Comparison of ENCODE assay signal across 23 cellular contexts in the genomic region with DNA sequence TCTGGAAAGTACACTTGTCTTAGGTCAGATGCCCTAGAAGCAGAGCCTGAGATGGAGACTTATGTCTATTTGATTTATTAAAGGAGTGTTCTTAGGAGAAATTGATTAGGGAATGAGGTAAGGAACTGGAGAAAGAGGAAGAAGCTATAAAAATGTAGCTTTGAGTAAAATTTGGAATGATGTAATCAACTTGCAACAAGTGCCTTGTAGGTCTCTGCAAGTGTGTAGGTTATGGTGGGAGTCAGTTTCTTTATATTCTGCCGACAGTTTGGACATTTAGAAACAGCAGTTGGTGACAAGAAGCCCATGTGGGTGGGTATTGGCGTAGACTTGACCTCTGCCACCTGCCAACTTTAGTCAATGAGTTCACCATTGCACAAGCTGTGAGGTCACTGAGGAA.
DNase-seq lines count a peak whose midpoint lies in the region; ATAC-seq, FAIRE-seq and TF ChIP-seq lines count a peak whose summit lies in the region.
"Had no signal": no experiment of that assay in that cellular context is flagged by ENCODE, and none has a peak within 500 bp of the region (broad histone marks: within the 10 kb centered on the region; RNA-seq: fewer than 3 reads in every experiment).

No MANE protein-coding gene starts in this region.

- H3K4me3 Mint-ChIP-seq in activated CD8-positive, alpha-beta T cell treated with anti-CD3 and anti-CD28 coated beads for 36 hours: no peak overlapping the region
- H3K4me3 Mint-ChIP-seq: B cell; CD8-positive, alpha-beta T cell; HFFc6 had no signal

- no peaks in the 10 kb centered on the region for H3K4me1 Mint-ChIP-seq in activated CD8-positive, alpha-beta T cell treated with anti-CD3 and anti-CD28 coated beads for 36 hours (ENCODE audit: low read depth)
- H3K4me1 Mint-ChIP-seq: B cell had no signal

- H3K9ac ChIP-seq in HepG2 (ENCODE audit: insufficient read depth, low read depth, low read length): no peak overlapping the region
- H3K9ac ChIP-seq: BLaER1 treated with 17β-estradiol and CSF1 and Interleukin-3, amounts not matched to agents 10 nM and 100 nM; GM23248 had no signal

- H3K4me2 ChIP-seq in HepG2 (ENCODE audit: low read depth, low read length): no peak overlapping the region
- H3K4me2 ChIP-seq: BLaER1 treated with 17β-estradiol and CSF1 and Interleukin-3, amounts not matched to agents 10 nM and 100 nM had no signal

- H3K27me3 ChIP-seq in HepG2 (ENCODE audit: control insufficient read depth in 1 of 2, insufficient read depth in 2 of 2, low read length in 2 of 2) (no peaks in the 10 kb centered on the region), right lobe of liver (no peaks in the 10 kb centered on the region)
- H3K27me3 ChIP-seq: BLaER1 treated with 17β-estradiol and CSF1 and Interleukin-3, amounts not matched to agents 10 nM and 100 nM had no signal

- TF ChIP-seq RAD21 in HepG2 (CRISPR knock-in tag; IDR thresholded peaks at IDR 0.05): no peak

- H3K36me3 ChIP-seq in HepG2 (replicated peaks in 1 of 2; ENCODE audit: control insufficient read depth in 1 of 2, insufficient read depth in 2 of 2, low read length in 2 of 2): no peaks in the 10 kb centered on the region
- H3K36me3 ChIP-seq in right lobe of liver: no peaks in the 10 kb centered on the region
- H3K36me3 ChIP-seq: BLaER1 treated with 17β-estradiol and CSF1 and Interleukin-3, amounts not matched to agents 10 nM and 100 nM; HAP-1 had no signal

- no peak for TF ChIP-seq EP300 in HepG2 (IDR thresholded peaks at IDR 0.05; ENCODE audit: low read depth in 2 of 2, low read length in 2 of 2)
- TF ChIP-seq EP300 in HepG2 (CRISPR knock-in tag; IDR thresholded peaks at IDR 0.05; ENCODE audit: borderline replicate concordance): no peak

- no peaks in the 10 kb centered on the region for H3K79me2 ChIP-seq in HepG2 (ENCODE audit: insufficient read depth, low read length)

- POLR2A ChIA-PET in HepG2 (lab: Yijun Ruan, JAX): no interaction called here
- POLR2A ChIA-PET in activated CD8-positive, alpha-beta T cell treated with anti-CD3 and anti-CD28 coated beads for 36 hours (lab: Charles Lee): no interaction called here

- DNase-seq in HepG2 (ENCODE audit: low spot score) (no peak), right lobe of liver (no peak), NCI-H524 treated with DMSO at 0.1 percent for 48 hours (lab: John Stamatoyannopoulos, UW) (peak; percentile 100), OCI-M1 (lab: John Stamatoyannopoulos, UW) (peak; percentile 79), NCI-H2107 (lab: John Stamatoyannopoulos, UW) (no peak), NCI-H146 (lab: John Stamatoyannopoulos, UW) (no peak)
- DNase-seq in activated CD8-positive, alpha-beta T cell treated with anti-CD3 and anti-CD28 coated beads for 36 hours: no peak
- DNase-seq: Calu3; CD8-positive, alpha-beta T cell; DMS153; DMS79; GDM1; GM23248; HFFc6; IMR-90; KBM-7 had no signal

- no peak overlapping the region for H3K27ac ChIP-seq in HepG2 (ENCODE audit: extremely low read length, insufficient read depth, low read length)
- H3K27ac ChIP-seq in right lobe of liver: no peak overlapping the region
- H3K27ac ChIP-seq: BLaER1 treated with 17β-estradiol and CSF1 and Interleukin-3, amounts not matched to agents 10 nM and 100 nM; GM23248; HL-60 had no signal

- H3K4me3 ChIP-seq in HepG2 (replicated peaks in 1 of 3; ENCODE audit: insufficient read depth in 1 of 3, low read depth in 2 of 3, low read length in 3 of 3) (no peak overlapping the region), right lobe of liver (no peak overlapping the region)
- H3K4me3 ChIP-seq: BLaER1 treated with 17β-estradiol and CSF1 and Interleukin-3, amounts not matched to agents 10 nM and 100 nM; GM23248; HAP-1 had no signal

- in situ Hi-C loops in HepG2 (cut with HindIII; ENCODE audit: extremely low pct_ligation_motif_present, low pct_unique_long_range_greater_than_20kb): no loop called here

- H3K36me3 Mint-ChIP-seq in activated CD8-positive, alpha-beta T cell treated with anti-CD3 and anti-CD28 coated beads for 36 hours (ENCODE audit: low read depth): no peaks in the 10 kb centered on the region
- H3K36me3 Mint-ChIP-seq: CD8-positive, alpha-beta T cell had no signal

- no peak overlapping the region for H3K27ac Mint-ChIP-seq in activated CD8-positive, alpha-beta T cell treated with anti-CD3 and anti-CD28 coated beads for 36 hours
- H3K27ac Mint-ChIP-seq: B cell; CD8-positive, alpha-beta T cell; HFFc6 had no signal

- H3K27me3 Mint-ChIP-seq in activated CD8-positive, alpha-beta T cell treated with anti-CD3 and anti-CD28 coated beads for 36 hours: no peaks in the 10 kb centered on the region
- H3K27me3 Mint-ChIP-seq: B cell had no signal

- intact Hi-C loops in HepG2 (cut with micrococcal nuclease; ENCODE audit: unreplicated experiment) (no loop called here), right lobe of liver (cut with DNase I) (no loop called here)
- intact Hi-C loops in activated CD8-positive, alpha-beta T cell treated with anti-CD3 and anti-CD28 coated beads for 36 hours (cut with micrococcal nuclease): no loop called here

- H2AFZ ChIP-seq in HepG2 (ENCODE audit: low read length): no peak overlapping the region
- H2AFZ ChIP-seq: GM23248 had no signal

- no TSS peak for BruUV-seq in HepG2 (replicated peaks; lab: Mats Ljungman, UMichigan)

- WGBS in HepG2 (ENCODE audit: low lambda C conversion rate): 17% methylated on average over 2 of the region's 2 CpGs
- whole genome bisulfite sequencing in right lobe of liver (ENCODE audit: insufficient coverage, low coverage, low lambda C conversion rate, missing lambda C conversion rate): 32% methylated on average over 2 of the region's 2 CpGs

- no peak for ATAC-seq in HepG2
- ATAC-seq in right lobe of liver: no peak
- ATAC-seq in GM18909 (IDR thresholded peaks at IDR 0.05; ENCODE audit: poor library complexity, unreplicated experiment): no peak
- ATAC-seq in activated CD8-positive, alpha-beta T cell treated with anti-CD3 and anti-CD28 coated beads for 36 hours: no peak
- ATAC-seq: CD8-positive, alpha-beta T cell had no signal

- TF ChIP-seq POLR2A in HepG2 (IDR thresholded peaks at IDR 0.05; ENCODE audit: insufficient read depth in 1 of 2, low read depth in 2 of 2, low read length in 2 of 2): no peak
- TF ChIP-seq POLR2A in right lobe of liver (IDR thresholded peaks at IDR 0.05): no peak

- CTCF ChIA-PET in HepG2 (lab: Yijun Ruan, JAX; ENCODE audit: low intra/inter-chr PET ratio, low total read pairs): no interaction called here
- CTCF ChIA-PET in activated CD8-positive, alpha-beta T cell treated with anti-CD3 and anti-CD28 coated beads for 36 hours (lab: Charles Lee): no interaction called here

- TF ChIP-seq CTCF in HepG2 (CRISPR knock-in tag; IDR thresholded peaks at IDR 0.05) (no peak), right lobe of liver (IDR thresholded peaks at IDR 0.05) (no peak)
- no peak for TF ChIP-seq CTCF in activated CD8-positive, alpha-beta T cell treated with anti-CD3 and anti-CD28 coated beads for 36 hours (IDR thresholded peaks at IDR 0.05)

- H3K9me3 ChIP-seq in HepG2 (ENCODE audit: low read length): peaks cover 79% of the 10 kb centered on the region
- no peaks in the 10 kb centered on the region for H3K9me3 ChIP-seq in right lobe of liver
- H3K9me3 ChIP-seq: BLaER1 treated with 17β-estradiol and CSF1 and Interleukin-3, amounts not matched to agents 10 nM and 100 nM; HAP-1 had no signal

- no peaks in the 10 kb centered on the region for H4K20me1 ChIP-seq in HepG2 (ENCODE audit: insufficient read depth, low read length)
- H4K20me1 ChIP-seq: BLaER1 treated with 17β-estradiol and CSF1 and Interleukin-3, amounts not matched to agents 10 nM and 100 nM had no signal

- FAIRE-seq in HepG2 (lab: Jason Lieb, UNC): no peak
- FAIRE-seq: GM12892, GM18507 had no signal

- peaks cover 4% of the 10 kb centered on the region for H3K9me3 Mint-ChIP-seq in activated CD8-positive, alpha-beta T cell treated with anti-CD3 and anti-CD28 coated beads for 36 hours

- no peaks in the 10 kb centered on the region for H3K4me1 ChIP-seq in HepG2 (ENCODE audit: insufficient read depth, low read length)
- H3K4me1 ChIP-seq in right lobe of liver: no peaks in the 10 kb centered on the region
- H3K4me1 ChIP-seq: BLaER1 treated with 17β-estradiol and CSF1 and Interleukin-3, amounts not matched to agents 10 nM and 100 nM; HAP-1 had no signal

TF ChIP-seq in HepG2, 621 proteins besides CTCF, POLR2A, EP300 and RAD21:
- TF ChIP-seq ZNF552 (CRISPR knock-in tag; IDR thresholded peaks at IDR 0.05; ENCODE audit: borderline replicate concordance): no peak
- TF ChIP-seq ATF7 (IDR thresholded peaks at IDR 0.05): peak; percentile 42; the same call in 1 of the 2 replicates
- TF ChIP-seq ATF7 (CRISPR knock-in tag; IDR thresholded peaks at IDR 0.05): no peak

Comparison
In these comparisons a context has a peak if more than half of its experiments do, and no peak if none do; other contexts are left out.
1. DNase-seq: peak in NCI-H524 treated with DMSO at 0.1 percent for 48 hours (single experiment) and OCI-M1 (single experiment); none in HepG2 (single experiment), right lobe of liver (0 of 3), NCI-H2107 (single experiment), NCI-H146 (single experiment) and activated CD8-positive, alpha-beta T cell treated with anti-CD3 and anti-CD28 coated beads for 36 hours (single experiment).